1 cellular context compared by ENCODE assay signal in the genomic region with DNA sequence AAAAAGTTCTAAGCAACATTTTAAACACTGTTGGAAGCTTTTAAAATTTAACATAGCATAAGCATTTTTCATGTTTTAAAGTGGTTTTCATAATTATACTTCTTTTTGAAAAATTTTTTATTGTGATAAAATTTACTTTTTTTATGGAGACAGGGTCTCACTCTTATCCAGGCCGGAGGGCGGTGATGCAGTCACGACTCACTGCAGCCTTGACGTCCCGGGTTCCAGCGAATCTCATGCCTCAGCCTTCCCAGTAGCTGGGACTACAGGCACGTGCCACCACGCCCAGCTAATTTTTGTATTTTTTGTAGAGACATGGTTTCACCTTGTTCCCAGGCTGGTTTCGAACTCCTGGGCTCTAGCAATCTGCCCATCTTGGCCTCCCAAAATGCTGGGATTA.
TF ChIP-seq lines count a peak whose summit lies in the region.

No MANE protein-coding gene starts in this region.

TF ChIP-seq in HCT116, 20 proteins besides CTCF, POLR2A, EP300 and RAD21:
- TF ChIP-seq, protein P1, sequence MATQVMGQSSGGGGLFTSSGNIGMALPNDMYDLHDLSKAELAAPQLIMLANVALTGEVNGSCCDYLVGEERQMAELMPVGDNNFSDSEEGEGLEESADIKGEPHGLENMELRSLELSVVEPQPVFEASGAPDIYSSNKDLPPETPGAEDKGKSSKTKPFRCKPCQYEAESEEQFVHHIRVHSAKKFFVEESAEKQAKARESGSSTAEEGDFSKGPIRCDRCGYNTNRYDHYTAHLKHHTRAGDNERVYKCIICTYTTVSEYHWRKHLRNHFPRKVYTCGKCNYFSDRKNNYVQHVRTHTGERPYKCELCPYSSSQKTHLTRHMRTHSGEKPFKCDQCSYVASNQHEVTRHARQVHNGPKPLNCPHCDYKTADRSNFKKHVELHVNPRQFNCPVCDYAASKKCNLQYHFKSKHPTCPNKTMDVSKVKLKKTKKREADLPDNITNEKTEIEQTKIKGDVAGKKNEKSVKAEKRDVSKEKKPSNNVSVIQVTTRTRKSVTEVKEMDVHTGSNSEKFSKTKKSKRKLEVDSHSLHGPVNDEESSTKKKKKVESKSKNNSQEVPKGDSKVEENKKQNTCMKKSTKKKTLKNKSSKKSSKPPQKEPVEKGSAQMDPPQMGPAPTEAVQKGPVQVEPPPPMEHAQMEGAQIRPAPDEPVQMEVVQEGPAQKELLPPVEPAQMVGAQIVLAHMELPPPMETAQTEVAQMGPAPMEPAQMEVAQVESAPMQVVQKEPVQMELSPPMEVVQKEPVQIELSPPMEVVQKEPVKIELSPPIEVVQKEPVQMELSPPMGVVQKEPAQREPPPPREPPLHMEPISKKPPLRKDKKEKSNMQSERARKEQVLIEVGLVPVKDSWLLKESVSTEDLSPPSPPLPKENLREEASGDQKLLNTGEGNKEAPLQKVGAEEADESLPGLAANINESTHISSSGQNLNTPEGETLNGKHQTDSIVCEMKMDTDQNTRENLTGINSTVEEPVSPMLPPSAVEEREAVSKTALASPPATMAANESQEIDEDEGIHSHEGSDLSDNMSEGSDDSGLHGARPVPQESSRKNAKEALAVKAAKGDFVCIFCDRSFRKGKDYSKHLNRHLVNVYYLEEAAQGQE (IDR thresholded peaks at IDR 0.05; ENCODE audit: low read depth), result no peak
- peak; percentile 22; the same call in 1 of the 2 replicates for TF ChIP-seq FOSL1 (IDR thresholded peaks at IDR 0.05; ENCODE audit: low read depth)
